In the genomic region with DNA sequence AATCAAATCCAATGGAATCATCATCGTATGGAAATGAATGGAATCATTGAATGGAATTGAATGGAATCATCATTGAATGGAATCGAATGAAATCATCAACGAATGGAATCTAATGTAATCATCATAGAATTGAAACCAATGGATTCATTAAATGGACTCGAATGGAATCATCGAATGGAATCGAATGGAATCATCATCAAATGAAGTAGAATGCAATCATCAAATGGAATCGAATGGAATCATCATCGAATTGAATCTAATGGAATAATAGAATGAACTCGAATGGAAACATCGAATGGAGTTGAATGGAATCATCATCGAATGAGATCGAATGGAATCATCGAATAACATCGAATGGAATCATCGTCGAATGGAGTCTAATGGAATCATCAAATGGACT, we compare ENCODE assay signal across 7 cellular contexts.
DNase-seq lines count a peak whose midpoint lies in the region; ATAC-seq and TF ChIP-seq lines count a peak whose summit lies in the region.
"Not testable (repeated sequence)": the region's sequence is repeated elsewhere in the genome, so short reads cannot be mapped to it uniquely, and the experiment has no call there.

No MANE protein-coding gene starts in this region.

- H2BK15ac ChIP-seq in mesenchymal stem cell (ENCODE audit: low read depth, poor library complexity, severe bottlenecking) = not testable (repeated sequence)

- not testable (repeated sequence) for H3K36me3 Mint-ChIP-seq in stimulated activated effector memory CD8-positive, alpha-beta T cell treated with anti-CD3 and anti-CD28 coated beads, Interleukin-12 subunit alpha, Interleukin-12 subunit beta, amount 100 ng/mL, for 72 hours

- not testable (repeated sequence) for TF ChIP-seq CTCF in coronary artery (IDR thresholded peaks at IDR 0.05)

- H3K36me3 ChIP-seq in mesenchymal stem cell (ENCODE audit: control insufficient read depth in 1 of 2, insufficient read depth in 2 of 2, low read depth in 1 of 2, low read length in 2 of 2) = not testable (repeated sequence)

- DNase-seq in EL = peak; percentile 6
- peak; percentile 23 for DNase-seq in M059J (ENCODE audit: low read depth)
- peak; percentile 73 for DNase-seq in SK-N-DZ (ENCODE audit: low spot score)
- DNase-seq in coronary artery (ENCODE audit: low spot score) = peak; percentile 74
- DNase-seq in inferior parietal cortex (ENCODE audit: extremely low spot score) = peak; percentile 66
- peak; percentile 43 for DNase-seq in mesenchymal stem cell
- peak; percentile 15 to 53 for DNase-seq in stimulated activated effector memory CD8-positive, alpha-beta T cell treated with anti-CD3 and anti-CD28 coated beads, Interleukin-12 subunit alpha, Interleukin-12 subunit beta, amount 100 ng/mL, for 72 hours (ENCODE audit: low spot score in 2 of 2)

- H3K9me3 Mint-ChIP-seq in stimulated activated effector memory CD8-positive, alpha-beta T cell treated with anti-CD3 and anti-CD28 coated beads, Interleukin-12 subunit alpha, Interleukin-12 subunit beta, amount 100 ng/mL, for 72 hours = peaks cover 10% of the 10 kb centered on the region

- not testable (repeated sequence) for H3K27ac ChIP-seq in coronary artery; mesenchymal stem cell (ENCODE audit: low read length, poor library complexity, severe bottlenecking)

- H4K91ac ChIP-seq in mesenchymal stem cell (ENCODE audit: low read length) = not testable (repeated sequence)

- H3K4me1 Mint-ChIP-seq in stimulated activated effector memory CD8-positive, alpha-beta T cell treated with anti-CD3 and anti-CD28 coated beads, Interleukin-12 subunit alpha, Interleukin-12 subunit beta, amount 100 ng/mL, for 72 hours = not testable (repeated sequence)

- not testable (repeated sequence) for H2BK120ac ChIP-seq in mesenchymal stem cell (ENCODE audit: low read depth, low read length)

- not testable (repeated sequence) for H3K4me3 Mint-ChIP-seq in stimulated activated effector memory CD8-positive, alpha-beta T cell treated with anti-CD3 and anti-CD28 coated beads, Interleukin-12 subunit alpha, Interleukin-12 subunit beta, amount 100 ng/mL, for 72 hours

- H3K9me3 ChIP-seq in mesenchymal stem cell (ENCODE audit: control insufficient read depth, low read length) = not testable (repeated sequence)

- not testable (repeated sequence) for H4K8ac ChIP-seq in mesenchymal stem cell (ENCODE audit: low read length)

- H3K23ac ChIP-seq in mesenchymal stem cell (ENCODE audit: low read length in 2 of 2) = not testable (repeated sequence)

- ATAC-seq in stimulated activated effector memory CD8-positive, alpha-beta T cell treated with anti-CD3 and anti-CD28 coated beads, Interleukin-12 subunit alpha, Interleukin-12 subunit beta, amount 100 ng/mL, for 72 hours = not testable (repeated sequence)

- H3K4ac ChIP-seq in mesenchymal stem cell (ENCODE audit: low read depth in 1 of 2, low read length in 2 of 2) = not testable (repeated sequence)

- H2AK5ac ChIP-seq in mesenchymal stem cell (ENCODE audit: low read length, severe bottlenecking) = not testable (repeated sequence)

- not testable (repeated sequence) for H3K14ac ChIP-seq in mesenchymal stem cell (ENCODE audit: low read length in 2 of 2)

- not testable (repeated sequence) for H2BK5ac ChIP-seq in mesenchymal stem cell (ENCODE audit: low read depth, low read length, poor library complexity, severe bottlenecking)

- not testable (repeated sequence) for H3K79me1 ChIP-seq in mesenchymal stem cell (replicated peaks; ENCODE audit: low read length, poor library complexity, severe bottlenecking)

- H3K18ac ChIP-seq in mesenchymal stem cell (ENCODE audit: low read depth in 1 of 2, low read length in 2 of 2) = not testable (repeated sequence)

- not testable (repeated sequence) for H3K4me3 ChIP-seq in coronary artery; mesenchymal stem cell (ENCODE audit: insufficient read depth in 1 of 2, low read depth in 1 of 2, low read length in 2 of 2)

- 88% methylated on average over 16 of the region's 16 CpGs for WGBS in mesenchymal stem cell

- H3K4me1 ChIP-seq in mesenchymal stem cell (ENCODE audit: control insufficient read depth, insufficient read depth, low read depth, low read length) = not testable (repeated sequence)

- not testable (repeated sequence) for H2BK12ac ChIP-seq in mesenchymal stem cell (ENCODE audit: low read length in 2 of 2)

- not testable (repeated sequence) for H3K9ac ChIP-seq in mesenchymal stem cell (ENCODE audit: low read length)

- H3K4me2 ChIP-seq in mesenchymal stem cell (ENCODE audit: low read length, poor library complexity, severe bottlenecking) = not testable (repeated sequence)

- not testable (repeated sequence) for H3K27ac Mint-ChIP-seq in stimulated activated effector memory CD8-positive, alpha-beta T cell treated with anti-CD3 and anti-CD28 coated beads, Interleukin-12 subunit alpha, Interleukin-12 subunit beta, amount 100 ng/mL, for 72 hours

- H3K27me3 ChIP-seq in mesenchymal stem cell (ENCODE audit: control insufficient read depth in 1 of 2, insufficient read depth in 1 of 2, low read length in 2 of 2) = not testable (repeated sequence)

- not testable (repeated sequence) for H2AFZ ChIP-seq in mesenchymal stem cell (ENCODE audit: low read depth, low read length)

Comparison
In these comparisons a context has a peak if more than half of its experiments do, and no peak if none do; other contexts are left out.
1. DNase-seq: peak in every context shown above with its lines; median percentile 74 in coronary artery; 73 in SK-N-DZ; 66 in inferior parietal cortex; 43 in mesenchymal stem cell; 34 in stimulated activated effector memory CD8-positive, alpha-beta T cell treated with anti-CD3 and anti-CD28 coated beads, Interleukin-12 subunit alpha, Interleukin-12 subunit beta, amount 100 ng/mL, for 72 hours; 23 in M059J; 6 in EL.